ENCODE assay signal across 24 cellular contexts in the genomic region with DNA sequence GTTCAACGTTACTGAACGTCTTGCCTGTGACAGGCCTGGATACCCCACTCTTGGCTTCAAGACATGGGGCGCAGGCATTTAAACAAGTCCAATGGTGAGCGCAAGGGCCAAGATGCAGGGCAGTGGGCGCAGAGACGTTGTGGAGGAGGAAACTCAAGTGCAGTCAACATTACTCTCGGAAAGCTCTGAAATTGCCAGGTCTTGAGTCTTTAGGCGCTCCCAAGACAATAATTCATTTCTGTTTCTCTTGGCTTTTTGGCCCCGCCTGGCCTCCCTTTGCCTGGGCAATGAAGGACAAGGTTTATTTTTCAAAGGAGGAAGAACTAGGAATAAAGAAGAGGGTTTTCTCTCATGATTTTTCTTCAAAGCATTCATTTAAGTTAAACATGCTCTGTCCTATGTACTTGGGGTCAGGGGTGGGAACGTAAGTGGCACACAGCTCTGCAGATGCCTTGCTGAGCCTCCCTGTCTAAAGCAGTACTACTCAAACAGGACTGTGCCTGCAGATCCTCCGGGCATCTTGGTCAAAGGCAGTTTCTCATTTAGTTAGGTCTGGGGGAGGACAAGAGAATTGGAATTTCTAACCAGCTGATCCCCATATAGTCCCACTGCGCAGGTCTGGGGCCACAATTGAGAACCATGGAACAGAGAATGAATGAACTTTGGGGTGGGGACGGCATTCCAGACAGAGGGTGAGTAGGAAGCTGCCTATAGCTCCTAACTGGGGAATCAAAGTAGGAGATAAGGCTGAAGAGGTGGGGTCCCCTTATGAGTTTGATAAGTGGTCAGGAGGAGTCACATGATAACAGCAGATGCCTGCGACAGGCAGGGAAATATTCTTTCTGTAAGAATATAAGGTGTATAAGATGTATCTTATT. TPM values are rescaled to one million over a fixed set of nuclear protein-coding genes. Genes with fewer than 3 reads are reported as not detected.
DNase-seq lines count a peak whose midpoint lies in the region; ATAC-seq and TF ChIP-seq lines count a peak whose summit lies in the region.
"Had no signal": no experiment of that assay in that cellular context is flagged by ENCODE, and none has a peak within 500 bp of the region (broad histone marks: within the 10 kb centered on the region; RNA-seq: fewer than 3 reads in every experiment).

No MANE protein-coding gene starts in this region.

- H3K27me3 ChIP-seq in hepatocyte (no peaks in the 10 kb centered on the region), upper lobe of right lung (no peaks in the 10 kb centered on the region)
- H3K27me3 ChIP-seq: ovary, SJCRH30, testis had no signal

- H3K36me3 ChIP-seq in hepatocyte (replicated peaks; ENCODE audit: insufficient read depth, low read depth) (no peaks in the 10 kb centered on the region), upper lobe of right lung (peaks cover 18% of the 10 kb centered on the region)
- H3K36me3 ChIP-seq: ovary, SJCRH30 had no signal

- no peak overlapping the region for H3K4me3 ChIP-seq in hepatocyte
- no peak overlapping the region for H3K4me3 ChIP-seq in upper lobe of right lung
- H3K4me3 ChIP-seq: GM23248, ovary, SJCRH30, testis had no signal

- H3K9me2 ChIP-seq in hepatocyte (replicated peaks; ENCODE audit: insufficient read depth): no peaks in the 10 kb centered on the region

- peak; percentile 53 for DNase-seq in cardiac septum (ENCODE audit: low spot score)
- no peak for DNase-seq in left cardiac atrium
- DNase-seq in hepatocyte (ENCODE audit: low spot score): no peak
- DNase-seq in sciatic nerve (ENCODE audit: low spot score): no peak
- DNase-seq in upper lobe of right lung: no peak
- DNase-seq in T-helper 9 cell: no peak
- DNase-seq: activated CD8-positive, alpha-beta T cell treated with anti-CD3 and anti-CD28 coated beads for 36 hours; CD4-positive, CD25-positive, alpha-beta regulatory T cell; dermis blood vessel endothelial cell; GM23248; hippocampal formation; natural killer cell; NCI-H1105; NCI-H187 treated with DMSO at 0.1 percent for 48 hours; NCI-H2171 treated with DMSO at 0.1 percent for 48 hours; NCI-H524; SJCRH30; stimulated activated CD4-positive, alpha-beta T cell treated with anti-CD3 and anti-CD28 coated beads, Interleukin-15, amount 100 ng/mL, for 24 hours; stimulated activated naive B cell treated with anti-CD40 and anti-IgM and Interleukin-4, amounts not matched to agents 10 μg/mL and 1 μg/mL and 100 μg/mL, for 72 hours; T-cell had no signal

- H3K4me2 ChIP-seq in hepatocyte: peak overlapping the region; percentile 28

- H3K27ac ChIP-seq in hepatocyte (peak overlapping the region; percentile 26), upper lobe of right lung (peak overlapping the region; percentile 36)
- H3K27ac ChIP-seq: GM23248, SJCRH30, testis had no signal

- peaks cover 18% of the 10 kb centered on the region for H3K4me1 ChIP-seq in hepatocyte (ENCODE audit: insufficient read depth)
- peaks cover 7% of the 10 kb centered on the region for H3K4me1 ChIP-seq in upper lobe of right lung

- no peaks in the 10 kb centered on the region for H3K9me3 ChIP-seq in hepatocyte (ENCODE audit: low read depth)
- no peaks in the 10 kb centered on the region for H3K9me3 ChIP-seq in upper lobe of right lung
- H3K9me3 ChIP-seq: ovary, SJCRH30, testis had no signal

- no peaks in the 10 kb centered on the region for H3K79me2 ChIP-seq in hepatocyte

- intact Hi-C loops in cardiac septum (cut with DNase I): loop anchor here (5.0 kb wide), 1 partner anchor 172 kb away; a partner anchor contains a TSS
- intact Hi-C loops in left cardiac atrium (cut with DNase I): loop anchor here in 1 of 2 donors (5.0 kb wide), 1 partner anchor 57 kb away; no protein-coding TSS in a partner anchor
- intact Hi-C loops in sciatic nerve (cut with DNase I): loop anchor here (5.0 kb wide), 1 partner anchor 57 kb away; no protein-coding TSS in a partner anchor
- intact Hi-C loops in upper lobe of right lung (cut with DNase I): loop anchor here (10.0 kb wide), 1 partner anchor 55 kb away; no protein-coding TSS in a partner anchor

- 90% methylated on average over 14 of the region's 14 CpGs for WGBS in hepatocyte (ENCODE audit: low lambda C conversion rate, missing lambda C conversion rate)

- ATAC-seq in left cardiac atrium: no peak
- ATAC-seq in sciatic nerve: peak; percentile 65
- ATAC-seq in upper lobe of right lung: no peak
- no peak for ATAC-seq in HG03175 (IDR thresholded peaks at IDR 0.05; ENCODE audit: unreplicated experiment)
- ATAC-seq in GM18520 (IDR thresholded peaks at IDR 0.05; ENCODE audit: unreplicated experiment): no peak
- ATAC-seq: activated CD8-positive, alpha-beta T cell treated with anti-CD3 and anti-CD28 coated beads for 36 hours; natural killer cell; stimulated activated naive B cell treated with anti-CD40 and anti-IgM and Interleukin-4, amounts not matched to agents 10 μg/mL and 1 μg/mL and 100 μg/mL, for 72 hours; T-cell had no signal

- H2AFZ ChIP-seq in hepatocyte: no peak overlapping the region
- H2AFZ ChIP-seq: GM23248 had no signal

- TF ChIP-seq CTCF in hepatocyte (IDR thresholded peaks at IDR 0.05; ENCODE audit: poor library complexity) (no peak), upper lobe of right lung (IDR thresholded peaks at IDR 0.05) (no peak)

- no peaks in the 10 kb centered on the region for H4K20me1 ChIP-seq in hepatocyte (ENCODE audit: insufficient read depth, poor library complexity, severe bottlenecking)

RNA-seq across cellular contexts. Expression of a gene that starts 13.1 kb away (rescaled TPM):
- total RNA-seq in cardiac septum: 40.3 TPM
- total RNA-seq in left cardiac atrium: 10 to 100 TPM; 39.1 to 66.5 TPM
- total RNA-seq in hepatocyte: 40.2 and 50.4 TPM in 2 replicates
- 75.9 and 100 TPM in 2 replicates for polyA plus RNA-seq in hepatocyte
- 74.0 TPM for total RNA-seq in sciatic nerve
- total RNA-seq in upper lobe of right lung: 68.0 TPM

RNA-seq across cellular contexts. Expression of a gene that starts 31.8 kb away (rescaled TPM):
- total RNA-seq in cardiac septum: 11.7 TPM
- total RNA-seq in left cardiac atrium: 10 to 100 TPM in 1 of 2 donors, 1 to 10 TPM in 1; 8.4 to 12.0 TPM
- total RNA-seq in hepatocyte: 12.9 and 13.8 TPM in 2 replicates
- polyA plus RNA-seq in hepatocyte: 20.2 and 24.9 TPM in 2 replicates
- total RNA-seq in sciatic nerve: 16.3 TPM
- 14.0 TPM for total RNA-seq in upper lobe of right lung

RNA-seq across cellular contexts. Expression of a gene that starts 49.3 kb away (rescaled TPM):
- total RNA-seq in cardiac septum (43.1 TPM), left cardiac atrium (10 to 100 TPM; 35.3 to 43.1 TPM), hepatocyte (8.0 and 8.6 TPM in 2 replicates), sciatic nerve (26.7 TPM), upper lobe of right lung (23.0 TPM)
- 23.6 and 29.2 TPM in 2 replicates for polyA plus RNA-seq in hepatocyte

RNA-seq across cellular contexts. Expression of a gene that starts 51.8 kb away (rescaled TPM):
- total RNA-seq in cardiac septum: 339 TPM
- 100 to 1,000 TPM; 364 to 404 TPM for total RNA-seq in left cardiac atrium
- 364 and 380 TPM in 2 replicates for total RNA-seq in hepatocyte
- polyA plus RNA-seq in hepatocyte: 839 and 872 TPM in 2 replicates
- 198 TPM for total RNA-seq in sciatic nerve
- 248 TPM for total RNA-seq in upper lobe of right lung

RNA-seq across cellular contexts. Expression of a gene that starts 58.7 kb away (rescaled TPM):
- total RNA-seq in cardiac septum (21.0 TPM), left cardiac atrium (10 to 100 TPM; 41.1 to 46.6 TPM), hepatocyte (59.6 and 80.8 TPM in 2 replicates), sciatic nerve (46.8 TPM), upper lobe of right lung (84.6 TPM)
- 109 and 128 TPM in 2 replicates for polyA plus RNA-seq in hepatocyte
